ENCODE assay signal across 8 cellular contexts in genomic region chr1:150365945-150366344, GRCh38. TPM values are rescaled to one million over a fixed set of nuclear protein-coding genes. Genes with fewer than 3 reads are reported as not detected.
DNase-seq lines count a peak whose midpoint lies in the region; ATAC-seq and TF ChIP-seq lines count a peak whose summit lies in the region.

No MANE protein-coding gene starts in this region.

- DNase-seq in EH (ENCODE audit: low read depth) (peak; percentile 44), M059J (ENCODE audit: low read depth) (peak; percentile 22), body of pancreas (no peak), mesendoderm (no peak), cortex of kidney (lab: John Stamatoyannopoulos, UW) (no peak), NCI-H2029 treated with DMSO at 0.1 percent for 48 hours (lab: John Stamatoyannopoulos, UW) (no peak), NCI-H1417 treated with DMSO at 0.1 percent for 48 hours (lab: John Stamatoyannopoulos, UW) (no peak), NCI-H1092 (lab: John Stamatoyannopoulos, UW) (no peak)

- H3K4me2 ChIP-seq in mesendoderm (ENCODE audit: low read length) = peak overlapping the region; percentile 39

- peaks cover 52% of the 10 kb centered on the region for H3K79me2 ChIP-seq in mesendoderm (ENCODE audit: control insufficient read depth, insufficient read depth, low read length)

- H2BK15ac ChIP-seq in mesendoderm (replicated peaks; ENCODE audit: low read depth) = no peak overlapping the region

- 1% methylated on average over 4 of the region's 4 CpGs for WGBS in body of pancreas, 2 donors
- no CpG with 5 or more reads among the region's 4 CpGs for WGBS in mesendoderm (ENCODE audit: extremely low coverage, insufficient coverage, low lambda C conversion rate)

- no peak for TF ChIP-seq POLR2A in body of pancreas (IDR thresholded peaks at IDR 0.05)

- no peaks in the 10 kb centered on the region for H3K9me3 ChIP-seq in body of pancreas

- H2AK5ac ChIP-seq in mesendoderm (ENCODE audit: low read length) = no peak overlapping the region

- TF ChIP-seq CTCF in body of pancreas (IDR thresholded peaks at IDR 0.05) = no peak

- H3K36me3 ChIP-seq in body of pancreas (replicated peaks in 1 of 2; ENCODE audit: insufficient read depth in 1 of 2, low read depth in 2 of 2) = no peaks in the 10 kb centered on the region
- H3K36me3 ChIP-seq in mesendoderm (ENCODE audit: control insufficient read depth, insufficient read depth, low read length) = no peaks in the 10 kb centered on the region

- H2BK120ac ChIP-seq in mesendoderm (ENCODE audit: low read depth, low read length) = no peak overlapping the region

- intact Hi-C loops in body of pancreas (cut with DNase I) = no loop called here

- H3K79me1 ChIP-seq in mesendoderm (ENCODE audit: low read length) = no peaks in the 10 kb centered on the region

- H3K27me3 ChIP-seq in body of pancreas = no peaks in the 10 kb centered on the region
- no peaks in the 10 kb centered on the region for H3K27me3 ChIP-seq in mesendoderm (ENCODE audit: insufficient read depth, low read length, poor library complexity)

- peak overlapping the region; percentile 97 for H3K18ac ChIP-seq in mesendoderm (ENCODE audit: low read length)

- H2BK5ac ChIP-seq in mesendoderm (ENCODE audit: low read length) = no peak overlapping the region

- H3K4ac ChIP-seq in mesendoderm (ENCODE audit: low read depth, low read length) = no peak overlapping the region

- H3K4me3 ChIP-seq in body of pancreas = peak overlapping the region; percentile 51 to 70
- H3K4me3 ChIP-seq in mesendoderm (ENCODE audit: low read length) = peak overlapping the region; percentile 32

- H3K9ac ChIP-seq in mesendoderm (ENCODE audit: low read length) = peak overlapping the region; percentile 98

- no peak overlapping the region for H4K5ac ChIP-seq in mesendoderm (ENCODE audit: low read length)

- H3K27ac ChIP-seq in body of pancreas (peak overlapping the region; percentile 91 to 98 (median 94)), mesendoderm (ENCODE audit: low read depth, low read length) (no peak overlapping the region)

- H3K23ac ChIP-seq in mesendoderm (ENCODE audit: low read length) = no peak overlapping the region

- no peak overlapping the region for H4K8ac ChIP-seq in mesendoderm (ENCODE audit: low read depth, low read length)

- H3K4me1 ChIP-seq in body of pancreas (peaks cover 41% of the 10 kb centered on the region), mesendoderm (ENCODE audit: control insufficient read depth, low read depth, low read length) (peaks cover 2% of the 10 kb centered on the region)

- no peak for ATAC-seq in body of pancreas

- peak overlapping the region; percentile 98 for H3K56ac ChIP-seq in mesendoderm (ENCODE audit: low read length)

RNA-seq across cellular contexts. Expression of gene RPRD2, which starts 2.0 kb away (rescaled TPM):
- 11.9 and 20.3 TPM in 2 replicates for total RNA-seq in M059J (2014; rRNA removed; shearing (Covaris generic))
- 10 to 100 TPM; 13.2 to 17.1 TPM for total RNA-seq in body of pancreas
- 17.4 TPM for polyA plus RNA-seq in mesendoderm (2013, experiment 1 of 2)
- 17.5 TPM for polyA plus RNA-seq in mesendoderm (2013, experiment 2 of 2)

RNA-seq across cellular contexts. Expression of gene PRPF3, which starts 44.6 kb away (rescaled TPM):
- 43.2 and 58.5 TPM in 2 replicates for total RNA-seq in M059J (2014; rRNA removed; shearing (Covaris generic))
- total RNA-seq in body of pancreas = 10 to 100 TPM; 36.8 to 74.8 TPM
- 45.2 TPM for polyA plus RNA-seq in mesendoderm (2013, experiment 1 of 2)
- 44.2 TPM for polyA plus RNA-seq in mesendoderm (2013, experiment 2 of 2)

Comparison
In these comparisons a context has a peak if more than half of its experiments do, and no peak if none do; other contexts are left out.
1. DNase-seq: peak in EH (single experiment) and M059J (single experiment); none in body of pancreas (0 of 4), mesendoderm (single experiment), cortex of kidney (single experiment), NCI-H2029 treated with DMSO at 0.1 percent for 48 hours (single experiment), NCI-H1417 treated with DMSO at 0.1 percent for 48 hours (single experiment) and NCI-H1092 (single experiment).